1 cellular context compared by ENCODE assay signal in the genomic region with DNA sequence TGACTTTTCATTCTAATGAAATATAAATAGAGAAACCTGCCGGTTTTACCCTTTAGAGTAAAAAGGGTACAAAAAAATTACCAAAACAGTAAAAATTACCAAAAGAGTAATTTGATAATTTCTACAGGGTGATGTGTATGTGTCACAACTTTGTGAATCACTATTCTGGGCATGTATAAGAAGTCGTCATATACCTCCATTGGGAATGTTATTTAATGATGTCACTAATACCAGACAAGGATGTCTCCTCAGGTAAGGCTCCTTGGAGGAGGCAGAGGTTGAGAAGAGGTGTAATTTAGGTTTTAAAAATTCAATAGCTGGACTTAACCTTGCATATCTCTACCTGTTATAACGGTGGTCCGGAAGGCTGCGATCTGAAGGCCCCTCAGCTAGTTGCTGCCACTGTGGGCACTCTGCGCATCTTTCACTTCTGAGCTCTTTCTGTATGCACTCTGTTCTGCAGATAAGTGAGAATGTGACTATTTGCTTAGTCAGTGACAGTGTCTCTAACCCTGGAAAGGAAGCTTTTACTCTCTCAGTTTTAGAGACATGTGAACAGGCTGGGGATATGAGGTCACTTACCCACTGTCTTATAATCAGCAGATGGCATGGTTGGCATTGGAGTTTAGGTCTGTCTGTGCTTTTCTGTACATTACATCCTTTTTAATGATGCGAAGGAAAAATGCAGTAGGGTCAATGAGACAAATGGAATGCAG.
TF ChIP-seq lines count a peak whose summit lies in the region.

No MANE protein-coding gene starts in this region.

TF ChIP-seq in HepG2, 621 proteins besides CTCF, POLR2A, EP300 and RAD21:
- peak; percentile 56; the same call in 1 of the 2 replicates for TF ChIP-seq ATF7 (IDR thresholded peaks at IDR 0.05)
- TF ChIP-seq ATF7 (CRISPR knock-in tag; IDR thresholded peaks at IDR 0.05): no peak
- TF ChIP-seq, protein P1, sequence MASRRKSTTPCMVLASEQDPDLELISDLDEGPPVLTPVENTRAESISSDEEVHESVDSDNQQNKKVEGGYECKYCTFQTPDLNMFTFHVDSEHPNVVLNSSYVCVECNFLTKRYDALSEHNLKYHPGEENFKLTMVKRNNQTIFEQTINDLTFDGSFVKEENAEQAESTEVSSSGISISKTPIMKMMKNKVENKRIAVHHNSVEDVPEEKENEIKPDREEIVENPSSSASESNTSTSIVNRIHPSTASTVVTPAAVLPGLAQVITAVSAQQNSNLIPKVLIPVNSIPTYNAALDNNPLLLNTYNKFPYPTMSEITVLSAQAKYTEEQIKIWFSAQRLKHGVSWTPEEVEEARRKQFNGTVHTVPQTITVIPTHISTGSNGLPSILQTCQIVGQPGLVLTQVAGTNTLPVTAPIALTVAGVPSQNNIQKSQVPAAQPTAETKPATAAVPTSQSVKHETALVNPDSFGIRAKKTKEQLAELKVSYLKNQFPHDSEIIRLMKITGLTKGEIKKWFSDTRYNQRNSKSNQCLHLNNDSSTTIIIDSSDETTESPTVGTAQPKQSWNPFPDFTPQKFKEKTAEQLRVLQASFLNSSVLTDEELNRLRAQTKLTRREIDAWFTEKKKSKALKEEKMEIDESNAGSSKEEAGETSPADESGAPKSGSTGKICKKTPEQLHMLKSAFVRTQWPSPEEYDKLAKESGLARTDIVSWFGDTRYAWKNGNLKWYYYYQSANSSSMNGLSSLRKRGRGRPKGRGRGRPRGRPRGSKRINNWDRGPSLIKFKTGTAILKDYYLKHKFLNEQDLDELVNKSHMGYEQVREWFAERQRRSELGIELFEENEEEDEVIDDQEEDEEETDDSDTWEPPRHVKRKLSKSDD (CRISPR knock-in tag; IDR thresholded peaks at IDR 0.05; ENCODE audit: low read depth): no peak
- 0 out of 2 replicates have a peak, but pooled peaks have one; percentile 3 for TF ChIP-seq CREB1 (IDR thresholded peaks at IDR 0.05)
- TF ChIP-seq CREB1 (CRISPR knock-in tag; IDR thresholded peaks at IDR 0.05): no peak
